In the genomic region with DNA sequence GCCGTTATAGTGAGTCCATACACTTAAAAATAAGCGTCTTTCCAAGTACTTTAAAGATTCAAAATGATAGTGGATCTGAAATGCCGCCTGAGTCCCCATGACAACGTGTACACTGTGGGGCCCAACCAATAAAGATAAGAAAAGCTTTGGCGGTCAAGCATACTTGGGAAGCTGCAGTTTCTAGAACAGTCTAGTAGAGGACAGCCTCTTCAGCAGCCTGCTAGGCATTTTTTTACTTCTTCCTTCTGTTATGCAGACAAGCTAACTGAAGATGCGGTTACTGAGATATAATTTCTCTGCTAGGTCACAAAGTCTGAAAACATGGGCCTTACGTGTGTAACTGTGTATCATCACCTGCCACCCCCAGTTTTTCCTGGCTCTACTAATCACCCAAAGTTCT, we compare ENCODE assay signal across 8 cellular contexts. TPM values are rescaled to one million over a fixed set of nuclear protein-coding genes. Genes with fewer than 3 reads are reported as not detected.
DNase-seq lines count a peak whose midpoint lies in the region; ATAC-seq and TF ChIP-seq lines count a peak whose summit lies in the region.

No MANE protein-coding gene starts in this region.

- H3K9me3 Mint-ChIP-seq in activated CD4-positive, alpha-beta T cell treated with anti-CD3 and anti-CD28 coated beads, Interleukin-2, amount 10 ng/mL, durations not matched to agents 24 days and 14 days: no peaks in the 10 kb centered on the region
- no peaks in the 10 kb centered on the region for H3K9me3 Mint-ChIP-seq in activated CD8-positive, alpha-beta T cell treated with anti-CD3 and anti-CD28 coated beads for 36 hours

- POLR2A ChIA-PET in activated CD8-positive, alpha-beta T cell treated with anti-CD3 and anti-CD28 coated beads for 36 hours (lab: Charles Lee): interaction anchor here (0.7 kb wide), 1 partner anchor 31 kb away, joined by 3 read pairs; no protein-coding TSS in a partner anchor

- H3K4me1 ChIP-seq in right cardiac atrium (ENCODE audit: control insufficient read depth, insufficient read depth, low read length): no peaks in the 10 kb centered on the region

- ATAC-seq in HG03139 (IDR thresholded peaks at IDR 0.05; ENCODE audit: unreplicated experiment) (peak; percentile 20), right cardiac atrium (peak; percentile 43 to 54), GM21381 (IDR thresholded peaks at IDR 0.05; ENCODE audit: unreplicated experiment) (no peak)
- ATAC-seq in activated CD8-positive, alpha-beta T cell treated with anti-CD3 and anti-CD28 coated beads for 36 hours: no peak

- DNase-seq in activated CD4-positive, alpha-beta T cell treated with anti-CD3 and anti-CD28 coated beads, Interleukin-2, amount 10 ng/mL, durations not matched to agents 24 days and 14 days: no peak
- DNase-seq in activated CD4-positive, alpha-beta T cell treated with anti-CD3 and anti-CD28 coated beads for 48 hours: no peak
- no peak for DNase-seq in activated CD8-positive, alpha-beta T cell treated with anti-CD3 and anti-CD28 coated beads for 36 hours
- DNase-seq in right cardiac atrium: no peak
- DNase-seq in activated CD8-positive, alpha-beta memory T cell treated with anti-CD3 and anti-CD28 coated beads, Interleukin-2, amount 50 U/mL, for 48 hours: no peak

- H3K27me3 Mint-ChIP-seq in activated CD4-positive, alpha-beta T cell treated with anti-CD3 and anti-CD28 coated beads, Interleukin-2, amount 10 ng/mL, durations not matched to agents 24 days and 14 days: no peaks in the 10 kb centered on the region
- H3K27me3 Mint-ChIP-seq in activated CD8-positive, alpha-beta T cell treated with anti-CD3 and anti-CD28 coated beads for 36 hours: no peaks in the 10 kb centered on the region

- peak overlapping the region; percentile 91 for H3K27ac Mint-ChIP-seq in activated CD4-positive, alpha-beta T cell treated with anti-CD3 and anti-CD28 coated beads, Interleukin-2, amount 10 ng/mL, durations not matched to agents 24 days and 14 days
- peak overlapping the region; percentile 98 for H3K27ac Mint-ChIP-seq in activated CD8-positive, alpha-beta T cell treated with anti-CD3 and anti-CD28 coated beads for 36 hours

- no peak for TF ChIP-seq CTCF in activated CD8-positive, alpha-beta T cell treated with anti-CD3 and anti-CD28 coated beads for 36 hours (IDR thresholded peaks at IDR 0.05)

- CTCF ChIA-PET in activated CD8-positive, alpha-beta T cell treated with anti-CD3 and anti-CD28 coated beads for 36 hours (lab: Charles Lee): no interaction called here

- H3K4me3 ChIP-seq in right cardiac atrium (ENCODE audit: low read length) (peak overlapping the region; percentile 90), skin epidermis (peak overlapping the region; percentile 49 to 69 (median 61))

- peaks cover 10% of the 10 kb centered on the region for H3K36me3 Mint-ChIP-seq in activated CD4-positive, alpha-beta T cell treated with anti-CD3 and anti-CD28 coated beads, Interleukin-2, amount 10 ng/mL, durations not matched to agents 24 days and 14 days (ENCODE audit: low read depth)
- peaks cover 31% of the 10 kb centered on the region for H3K36me3 Mint-ChIP-seq in activated CD8-positive, alpha-beta T cell treated with anti-CD3 and anti-CD28 coated beads for 36 hours (ENCODE audit: low read depth)

- H3K27ac ChIP-seq in right cardiac atrium (ENCODE audit: low read length) (peak overlapping the region; percentile 99), skin epidermis (peak overlapping the region in 19 of 21 experiments; percentile 66 to 92 (median 86))

- intact Hi-C loops in activated CD4-positive, alpha-beta T cell treated with anti-CD3 and anti-CD28 coated beads, Interleukin-2, amount 10 ng/mL, durations not matched to agents 24 days and 14 days (cut with micrococcal nuclease): loop anchor here (5.0 kb wide), 1 partner anchor 981 kb away; no protein-coding TSS in a partner anchor
- intact Hi-C loops in activated CD8-positive, alpha-beta T cell treated with anti-CD3 and anti-CD28 coated beads for 36 hours (cut with micrococcal nuclease): loop anchor here (5.0 kb wide), 1 partner anchor 116 kb away; a partner anchor contains a TSS
- intact Hi-C loops in right cardiac atrium (cut with DNase I): no loop called here

- whole genome bisulfite sequencing in right cardiac atrium: 5% methylated on average over 7 of the region's 7 CpGs

- no peaks in the 10 kb centered on the region for H3K9me3 ChIP-seq in right cardiac atrium (ENCODE audit: control insufficient read depth, low read length)

- peak overlapping the region; percentile 96 for H3K4me3 Mint-ChIP-seq in activated CD4-positive, alpha-beta T cell treated with anti-CD3 and anti-CD28 coated beads, Interleukin-2, amount 10 ng/mL, durations not matched to agents 24 days and 14 days
- H3K4me3 Mint-ChIP-seq in activated CD8-positive, alpha-beta T cell treated with anti-CD3 and anti-CD28 coated beads for 36 hours: peak overlapping the region; percentile 99

- peaks cover 26% of the 10 kb centered on the region for H3K4me1 Mint-ChIP-seq in activated CD4-positive, alpha-beta T cell treated with anti-CD3 and anti-CD28 coated beads, Interleukin-2, amount 10 ng/mL, durations not matched to agents 24 days and 14 days
- peaks cover 29% of the 10 kb centered on the region for H3K4me1 Mint-ChIP-seq in activated CD8-positive, alpha-beta T cell treated with anti-CD3 and anti-CD28 coated beads for 36 hours (ENCODE audit: low read depth)

- no peaks in the 10 kb centered on the region for H3K27me3 ChIP-seq in right cardiac atrium (ENCODE audit: control insufficient read depth, insufficient read depth)

RNA-seq across cellular contexts. Expression of a gene that starts 0.4 kb away (rescaled TPM):
- 33.8 and 38.7 TPM in 2 replicates for total RNA-seq in activated CD4-positive, alpha-beta T cell treated with anti-CD3 and anti-CD28 coated beads, Interleukin-2, amount 10 ng/mL, durations not matched to agents 24 days and 14 days
- 10 to 100 TPM; 84.8 to 85.3 TPM for total RNA-seq in activated CD8-positive, alpha-beta T cell treated with anti-CD3 and anti-CD28 coated beads for 36 hours
- total RNA-seq in right cardiac atrium: 10 to 100 TPM; 14.6 to 17.0 (median 16.3) TPM
- 12.8 TPM for polyA plus RNA-seq in right cardiac atrium

Comparison
In these comparisons a context has a peak if more than half of its experiments do, and no peak if none do; other contexts are left out.
1. ATAC-seq: peak in HG03139 (single experiment) and right cardiac atrium (2 of 2); none in activated CD8-positive, alpha-beta T cell treated with anti-CD3 and anti-CD28 coated beads for 36 hours (single experiment) and GM21381 (single experiment).
2. intact Hi-C loops: an anchor here in activated CD4-positive, alpha-beta T cell treated with anti-CD3 and anti-CD28 coated beads, Interleukin-2, amount 10 ng/mL, durations not matched to agents 24 days and 14 days (5.0 kb wide) and activated CD8-positive, alpha-beta T cell treated with anti-CD3 and anti-CD28 coated beads for 36 hours (5.0 kb wide); none called in right cardiac atrium.